In genomic region chr22:48632641-48633246, GRCh38 we compare ENCODE assay signal across 21 cellular contexts.
DNase-seq lines count a peak whose midpoint lies in the region; TF ChIP-seq lines count a peak whose summit lies in the region.
"Had no signal": no experiment of that assay in that cellular context is flagged by ENCODE, and none has a peak within 500 bp of the region (broad histone marks: within the 10 kb centered on the region; RNA-seq: fewer than 3 reads in every experiment).

No MANE protein-coding gene starts in this region.

- peaks cover 29 to 100% (median 99%) of the 10 kb centered on the region in 10 experiments for H3K4me1 ChIP-seq in BLaER1 treated with 17β-estradiol and CSF1 and Interleukin-3, amounts not matched to agents 10 nM and 100 nM

- no peak overlapping the region for H3K4me3 ChIP-seq in BLaER1 treated with 17β-estradiol and CSF1 and Interleukin-3, amounts not matched to agents 10 nM and 100 nM
- H3K4me3 ChIP-seq in WERI-Rb-1 (ENCODE audit: low read depth, low read length) (no peak overlapping the region), coronary artery (no peak overlapping the region)
- H3K4me3 ChIP-seq: SJSA1 had no signal

- peak overlapping the region in 9 of 11 experiments; percentile 18 to 98 (median 73); a peak in 15 of 22 replicates for H3K4me2 ChIP-seq in BLaER1 treated with 17β-estradiol and CSF1 and Interleukin-3, amounts not matched to agents 10 nM and 100 nM

- peak overlapping the region in 3 of 11 experiments; percentile 29 to 32 (median 32); a peak in 3 of 22 replicates for H3K9ac ChIP-seq in BLaER1 treated with 17β-estradiol and CSF1 and Interleukin-3, amounts not matched to agents 10 nM and 100 nM

- H3K27me3 ChIP-seq in BLaER1 treated with 17β-estradiol and CSF1 and Interleukin-3, amounts not matched to agents 10 nM and 100 nM: peaks cover 0 to 3% (median 0%) of the 10 kb centered on the region in 11 experiments; a peak in 2 of 22 replicates
- H3K27me3 ChIP-seq in WERI-Rb-1 (ENCODE audit: insufficient read depth, low read depth, severe bottlenecking) (no peaks in the 10 kb centered on the region), layer of hippocampus (ENCODE audit: control insufficient read depth, insufficient read depth, low read length) (no peaks in the 10 kb centered on the region)
- H3K27me3 ChIP-seq: SJSA1 had no signal

- peaks cover 0 to 87% (median 14%) of the 10 kb centered on the region in 11 experiments; a peak in 9 of 22 replicates for H4K20me1 ChIP-seq in BLaER1 treated with 17β-estradiol and CSF1 and Interleukin-3, amounts not matched to agents 10 nM and 100 nM

- TF ChIP-seq CTCF in WERI-Rb-1 (IDR thresholded peaks at IDR 0.05; ENCODE audit: low read depth, low read length): no peak
- no peak for TF ChIP-seq CTCF in coronary artery (IDR thresholded peaks at IDR 0.05)

- peak overlapping the region in 3 of 11 experiments; percentile 9 to 92 (median 10); a peak in 4 of 22 replicates for H3K27ac ChIP-seq in BLaER1 treated with 17β-estradiol and CSF1 and Interleukin-3, amounts not matched to agents 10 nM and 100 nM
- peak overlapping the region; percentile 73 for H3K27ac ChIP-seq in WERI-Rb-1
- H3K27ac ChIP-seq in layer of hippocampus (ENCODE audit: low read depth, low read length): peak overlapping the region; percentile 38
- H3K27ac ChIP-seq in substantia nigra (ENCODE audit: low read depth, low read length, poor library complexity, severe bottlenecking): peak overlapping the region; percentile 98
- H3K27ac ChIP-seq in coronary artery: no peak overlapping the region
- H3K27ac ChIP-seq: SJSA1 had no signal

- H3K36me3 ChIP-seq in BLaER1 treated with 17β-estradiol and CSF1 and Interleukin-3, amounts not matched to agents 10 nM and 100 nM: no peaks in the 10 kb centered on the region
- H3K36me3 ChIP-seq in WERI-Rb-1: no peaks in the 10 kb centered on the region

- no peaks in the 10 kb centered on the region for H3K9me3 ChIP-seq in BLaER1 treated with 17β-estradiol and CSF1 and Interleukin-3, amounts not matched to agents 10 nM and 100 nM (replicated peaks in 1 of 11)
- H3K9me3 ChIP-seq in WERI-Rb-1 (ENCODE audit: severe bottlenecking): no peaks in the 10 kb centered on the region
- H3K9me3 ChIP-seq: SJSA1 had no signal

- DNase-seq in WERI-Rb-1 (peak; percentile 23), substantia nigra (lab: John Stamatoyannopoulos, UW) (peak in 12 of 49 donors; percentile 20 to 56 (median 38)), NCI-H2171 (lab: John Stamatoyannopoulos, UW) (no peak), coronary artery (ENCODE audit: low spot score) (no peak), hepatic stellate cell (ENCODE audit: low spot score) (no peak), NCI-H2227 (lab: John Stamatoyannopoulos, UW; ENCODE audit: unreplicated experiment) (no peak)
- DNase-seq: CD8-positive, alpha-beta memory T cell; DMS 273 treated with DMSO at 0.1 percent for 48 hours; DMS79; NCI-H1092; NCI-H1417 treated with DMSO at 0.1 percent for 48 hours; NCI-H1694 treated with DMSO at 0.1 percent for 48 hours; NCI-H2081 treated with DMSO at 0.1 percent for 48 hours; NCI-H2171 treated with DMSO at 0.1 percent for 48 hours; NCI-H526; NCI-H82; Right ventricle myocardium superior; RPMI8226 had no signal

Comparison
In these comparisons a context has a peak if more than half of its experiments do, and no peak if none do; other contexts are left out.
1. H3K27ac ChIP-seq: peak in WERI-Rb-1 (single experiment), layer of hippocampus (single experiment) and substantia nigra (single experiment); none in coronary artery (0 of 2).